Comparison of ENCODE assay signal across 17 cellular contexts in genomic region chr11:23288001-23288783, GRCh38.
A peak's percentile ranks its signal among the peaks of the same experiment; 100 is the strongest.
DNase-seq lines count a peak whose midpoint lies in the region; ATAC-seq and TF ChIP-seq lines count a peak whose summit lies in the region.
"Had no signal": no experiment of that assay in that cellular context is flagged by ENCODE, and none has a peak within 500 bp of the region (broad histone marks: within the 10 kb centered on the region; RNA-seq: fewer than 3 reads in every experiment).

No MANE protein-coding gene starts in this region.

- DNase-seq in AG09309 (ENCODE audit: low read depth): peak; percentile 50
- DNase-seq in HS-5 (ENCODE audit: low read depth): peak; percentile 81
- peak; percentile 23 for DNase-seq in astrocyte of the cerebellum (ENCODE audit: low read depth)
- peak; percentile 18 for DNase-seq in glomerular visceral epithelial cell (ENCODE audit: extremely low spot score)
- no peak for DNase-seq in NCI-H524 (lab: John Stamatoyannopoulos, UW)
- no peak for DNase-seq in OCI-M2 (lab: John Stamatoyannopoulos, UW; ENCODE audit: unreplicated experiment)
- DNase-seq in central memory CD4-positive, alpha-beta T cell: no peak
- DNase-seq: activated naive CD4-positive, alpha-beta T cell treated with Interleukin-2 at 50 U/mL for 16 hours; CD4-positive, CD25-positive, alpha-beta regulatory T cell; GF-D8; NK-92 treated with Interleukin-12 subunit alpha and Interleukin-12 subunit beta, amount 100 ng/mL, for 24 hours; ovary had no signal

- no peak for TF ChIP-seq CTCF in AG09309 (IDR thresholded peaks at IDR 0.05; ENCODE audit: control insufficient read depth, insufficient read depth, low read depth, low read length, missing control alignments)
- no peak for TF ChIP-seq CTCF in astrocyte of the cerebellum (IDR thresholded peaks at IDR 0.05; ENCODE audit: low read depth, low read length, missing control alignments)

- in situ Hi-C loops in astrocyte of the cerebellum (cut with HindIII; ENCODE audit: low sequenced_read_pairs): no loop called here

- ATAC-seq in GM21390 (IDR thresholded peaks at IDR 0.05; ENCODE audit: unreplicated experiment): no peak
- ATAC-seq: esophagus mucosa, HCT116 had no signal

- H3K4me3 ChIP-seq in AG09309 (ENCODE audit: control insufficient read depth, low read depth, low read length): no peak overlapping the region
- no peak overlapping the region for H3K4me3 ChIP-seq in astrocyte of the cerebellum (ENCODE audit: low read depth, low read length)
- H3K4me3 ChIP-seq: ovary, SJSA1, tibial nerve had no signal

Comparison
In these comparisons a context has a peak if more than half of its experiments do, and no peak if none do; other contexts are left out.
1. DNase-seq: peak in AG09309 (single experiment), HS-5 (single experiment), astrocyte of the cerebellum (single experiment) and glomerular visceral epithelial cell (single experiment); none in NCI-H524 (0 of 2), OCI-M2 (single experiment) and central memory CD4-positive, alpha-beta T cell (single experiment).